Comparison of ENCODE assay signal across 8 cellular contexts in genomic region chr2:120343433-120344105, GRCh38. TPM values are rescaled to one million over a fixed set of nuclear protein-coding genes. Genes with fewer than 3 reads are reported as not detected.
DNase-seq lines count a peak whose midpoint lies in the region; ATAC-seq and TF ChIP-seq lines count a peak whose summit lies in the region.

No MANE protein-coding gene starts in this region.

- no peaks in the 10 kb centered on the region for H3K79me2 ChIP-seq in OCI-LY3 (ENCODE audit: low read length)

- TF ChIP-seq CTCF in OCI-LY3 (IDR thresholded peaks at IDR 0.05; ENCODE audit: low read depth, low read length) (0 out of 2 replicates have a peak, but pooled peaks have one; percentile 19), gastroesophageal sphincter (IDR thresholded peaks at IDR 0.05) (peak in 3 of 4 experiments; percentile 75 to 91 (median 86)), neutrophil (IDR thresholded peaks at IDR 0.05) (peak; percentile 69)

- H3K4me1 ChIP-seq in OCI-LY3 (ENCODE audit: low read length) (no peaks in the 10 kb centered on the region), gastroesophageal sphincter (peaks cover 0 to 49% (median 35%) of the 10 kb centered on the region in 3 donors), neutrophil (ENCODE audit: control insufficient read depth in 1 of 2, insufficient read depth in 1 of 2, low read depth in 1 of 2, low read length in 1 of 2) (peaks cover 82 to 83% of the 10 kb centered on the region in 2 experiments)

- H2AFZ ChIP-seq in OCI-LY3 (ENCODE audit: low read depth, low read length) = no peak overlapping the region

- no peak overlapping the region for H3K27ac ChIP-seq in OCI-LY3 (ENCODE audit: low read length)
- peak overlapping the region in 1 of 4 donors; percentile 69 for H3K27ac ChIP-seq in gastroesophageal sphincter
- H3K27ac ChIP-seq in neutrophil = no peak overlapping the region

- no peaks in the 10 kb centered on the region for H4K20me1 ChIP-seq in OCI-LY3 (ENCODE audit: insufficient read depth, low read length)

- TF ChIP-seq EP300 in gastroesophageal sphincter (IDR thresholded peaks at IDR 0.05) = no peak

- H3K4me2 ChIP-seq in OCI-LY3 (ENCODE audit: low read length) = 0 out of 2 replicates have a peak overlapping the region, but pooled peaks have one; percentile 17

- WGBS in gastroesophageal sphincter (ENCODE audit: low coverage in 1 of 2), 2 donors = 50% methylated on average over 2 of the region's 43 CpGs; no CpG with 5 or more reads in 1 of the 2 donors

- H3K36me3 ChIP-seq in OCI-LY3 (replicated peaks; ENCODE audit: low read depth, low read length) (no peaks in the 10 kb centered on the region), gastroesophageal sphincter (no peaks in the 10 kb centered on the region), neutrophil (no peaks in the 10 kb centered on the region)

- H3K4me3 ChIP-seq in OCI-LY3 (ENCODE audit: low read length) (no peak overlapping the region), gastroesophageal sphincter (peak overlapping the region in 1 of 2 donors; percentile 61), neutrophil (ENCODE audit: low read depth in 1 of 2, low read length in 1 of 2) (peak overlapping the region; percentile 70 to 75)

- peak; percentile 55 for ATAC-seq in HG02943 (IDR thresholded peaks at IDR 0.05; ENCODE audit: low read depth, unreplicated experiment)
- peak; percentile 75 for ATAC-seq in gastroesophageal sphincter
- ATAC-seq in HG02571 (IDR thresholded peaks at IDR 0.05; ENCODE audit: unreplicated experiment) = no peak

- 0 out of 2 replicates have a peak, but pooled peaks cover 4% of the 10 kb centered on the region for H3K27me3 ChIP-seq in OCI-LY3 (ENCODE audit: low read depth, low read length)
- peaks cover 94% of the 10 kb centered on the region for H3K27me3 ChIP-seq in gastroesophageal sphincter
- H3K27me3 ChIP-seq in neutrophil = peaks cover 63% of the 10 kb centered on the region

- DNase-seq in EL (peak; percentile 88), superior temporal gyrus (ENCODE audit: extremely low spot score) (peak; percentile 80)
- DNase-seq in activated naive CD4-positive, alpha-beta T cell (lab: John Stamatoyannopoulos, UW) = peak; percentile 6 to 39 (median 16)

- no peaks in the 10 kb centered on the region for H3K9me3 ChIP-seq in OCI-LY3 (ENCODE audit: insufficient read depth, low read length)
- no peaks in the 10 kb centered on the region for H3K9me3 ChIP-seq in gastroesophageal sphincter
- H3K9me3 ChIP-seq in neutrophil = no peaks in the 10 kb centered on the region

- TF ChIP-seq POLR2A in gastroesophageal sphincter (IDR thresholded peaks at IDR 0.05) = no peak

- no peak overlapping the region for H3K9ac ChIP-seq in OCI-LY3 (ENCODE audit: low read length)

RNA-seq across cellular contexts. Expression of gene INHBB, which starts 2.4 kb away (rescaled TPM):
- total RNA-seq in gastroesophageal sphincter = 1 to 10 TPM in 3 of 4 donors, under 1 TPM in 1; 0.31 to 8.4 (median 3.4) TPM

Comparison
In these comparisons a context has a peak if more than half of its experiments do, and no peak if none do; other contexts are left out.
1. DNase-seq: peak in every context shown above with its lines; median percentile 88 in EL; 80 in superior temporal gyrus; 16 in activated naive CD4-positive, alpha-beta T cell.
2. CTCF ChIP-seq: peak in every context shown above with its lines; median percentile 86 in gastroesophageal sphincter; 69 in neutrophil; 19 in OCI-LY3.